Comparison of ENCODE assay signal across 16 cellular contexts in genomic region chr9:134175291-134175807, GRCh38. TPM values are rescaled to one million over a fixed set of nuclear protein-coding genes. Genes with fewer than 3 reads are reported as not detected.
A peak's percentile ranks its signal among the peaks of the same experiment; 100 is the strongest.
DNase-seq lines count a peak whose midpoint lies in the region; ATAC-seq and TF ChIP-seq lines count a peak whose summit lies in the region.
"Had no signal": no experiment of that assay in that cellular context is flagged by ENCODE, and none has a peak within 500 bp of the region (broad histone marks: within the 10 kb centered on the region; RNA-seq: fewer than 3 reads in every experiment).

No MANE protein-coding gene starts in this region.

- no peak overlapping the region for H3K27ac Mint-ChIP-seq in MCF 10A (ENCODE audit: low read depth, unreplicated experiment)
- H3K27ac Mint-ChIP-seq: type B pancreatic cell had no signal

- no peak overlapping the region for H3K9ac ChIP-seq in PC-3 (ENCODE audit: low read length)

- H3K4me1 ChIP-seq in breast epithelium (peaks cover 15 to 16% of the 10 kb centered on the region in 2 donors), PC-3 (ENCODE audit: insufficient read depth, low read length) (no peaks in the 10 kb centered on the region; the same call in 1 of the 2 replicates), transverse colon (peaks cover 0 to 34% (median 5%) of the 10 kb centered on the region in 4 donors)

- peak overlapping the region; percentile 49 for H3K4me2 ChIP-seq in PC-3 (ENCODE audit: low read length)

- WGBS in transverse colon (ENCODE audit: low coverage in 1 of 2), 2 donors: 57% methylated on average over 13 of the region's 20 CpGs; no CpG with 5 or more reads in 1 of the 2 donors

- H3K36me3 ChIP-seq in breast epithelium (no peaks in the 10 kb centered on the region), PC-3 (ENCODE audit: low read depth, low read length) (no peaks in the 10 kb centered on the region), transverse colon (no peaks in the 10 kb centered on the region)
- H3K36me3 ChIP-seq: adrenal gland had no signal

- H3K9me2 ChIP-seq in PC-3 (replicated peaks; ENCODE audit: low read length): no peaks in the 10 kb centered on the region

- peaks cover 7% of the 10 kb centered on the region for H3K4me1 Mint-ChIP-seq in MCF 10A (ENCODE audit: insufficient read depth, unreplicated experiment)

- ATAC-seq in PC-3 (peak; percentile 71), GM19452 (IDR thresholded peaks at IDR 0.05; ENCODE audit: unreplicated experiment) (no peak)

- H3K27me3 Mint-ChIP-seq in MCF 10A (ENCODE audit: insufficient read depth, unreplicated experiment): peaks cover 42% of the 10 kb centered on the region
- H3K27me3 Mint-ChIP-seq: type B pancreatic cell had no signal

- H3K9me3 ChIP-seq in breast epithelium: no peaks in the 10 kb centered on the region
- no peaks in the 10 kb centered on the region for H3K9me3 ChIP-seq in PC-3 (ENCODE audit: low read length)
- H3K9me3 ChIP-seq in transverse colon: no peaks in the 10 kb centered on the region
- H3K9me3 ChIP-seq: adrenal gland had no signal

- H3K27ac ChIP-seq in breast epithelium (no peak overlapping the region), PC-3 (ENCODE audit: low read length) (no peak overlapping the region), transverse colon (no peak overlapping the region)
- H3K27ac ChIP-seq: adrenal gland had no signal

- H4K20me1 ChIP-seq in PC-3 (ENCODE audit: low read length): no peaks in the 10 kb centered on the region

- H3K27me3 ChIP-seq in breast epithelium: peaks cover 0 to 15% of the 10 kb centered on the region in 2 donors
- peaks cover 6% of the 10 kb centered on the region for H3K27me3 ChIP-seq in PC-3 (ENCODE audit: low read length)
- peaks cover 35% of the 10 kb centered on the region for H3K27me3 ChIP-seq in transverse colon
- H3K27me3 ChIP-seq: adrenal gland had no signal

- in situ Hi-C loops in transverse colon (cut with MboI; ENCODE audit: low pct_ligation_motif_present in 1 of 4, low pct_unique_long_range_greater_than_20kb in 1 of 4, low sequenced_read_pairs in 3 of 4): loop anchor here in 2 of 4 donors (10.0 to 25.0 kb wide), 2 partner anchors 137 to 269 kb away; no protein-coding TSS in a partner anchor

- H3F3A ChIP-seq in PC-3 (ENCODE audit: low read length, unreplicated experiment): no peaks in the 10 kb centered on the region

- H3K4me3 ChIP-seq in breast epithelium (no peak overlapping the region), PC-3 (ENCODE audit: low read length) (no peak overlapping the region), transverse colon (no peak overlapping the region)
- H3K4me3 ChIP-seq: adrenal gland had no signal

- no peaks in the 10 kb centered on the region for H3K79me2 ChIP-seq in PC-3 (ENCODE audit: low read length)

- POLR2A ChIA-PET in MCF 10A (lab: Yijun Ruan, JAX): interaction anchor here (1.3 to 1.4 kb wide), 2 partner anchors 11 to 270 kb away, joined by 6 read pairs; partner anchors contain the start of gene RNU6ATAC
- POLR2A ChIA-PET in PC-3 (lab: Charles Lee; ENCODE audit: unreplicated experiment): interaction anchor here (0.6 kb wide), 1 partner anchor 254 kb away, joined by 10 read pairs; no protein-coding TSS in a partner anchor

- no TSS peak for BruUV-seq in MCF 10A (replicated peaks; lab: Mats Ljungman, UMichigan)
- no TSS peak for BruUV-seq in PC-3 (replicated peaks; lab: Mats Ljungman, UMichigan)

- CTCF ChIA-PET in MCF 10A (lab: Yijun Ruan, JAX) (interaction anchor here (0.5 to 1.3 kb wide), 4 partner anchors 153 to 1251 kb away, joined by 3 to 4 read pairs (median 4); no protein-coding TSS in a partner anchor), PC-3 (lab: Charles Lee) (interaction anchor here (0.9 kb wide), 1 partner anchor 268 kb away, joined by 3 read pairs; no protein-coding TSS in a partner anchor)

- no peaks in the 10 kb centered on the region for H3K9me3 Mint-ChIP-seq in MCF 10A (ENCODE audit: unreplicated experiment)
- H3K9me3 Mint-ChIP-seq: type B pancreatic cell had no signal

- H3K36me3 Mint-ChIP-seq in MCF 10A (ENCODE audit: insufficient read depth, unreplicated experiment): no peaks in the 10 kb centered on the region
- H3K36me3 Mint-ChIP-seq: type B pancreatic cell had no signal

- TF ChIP-seq EP300 in transverse colon (IDR thresholded peaks at IDR 0.05; ENCODE audit: low read depth): no peak

- no peak for TF ChIP-seq POLR2A in breast epithelium (IDR thresholded peaks at IDR 0.05)
- TF ChIP-seq POLR2A in transverse colon (IDR thresholded peaks at IDR 0.05): no peak

- TF ChIP-seq CTCF in MCF 10A (IDR thresholded peaks at IDR 0.05; ENCODE audit: unreplicated experiment): no peak
- TF ChIP-seq CTCF in breast epithelium (IDR thresholded peaks at IDR 0.05): no peak
- TF ChIP-seq CTCF in PC-3 (conservative IDR thresholded peaks at IDR 0.05; ENCODE audit: low read depth, low read length): no peak
- TF ChIP-seq CTCF in transverse colon (IDR thresholded peaks at IDR 0.05): no peak

- intact Hi-C loops in MCF 10A (cut with micrococcal nuclease): loop anchor here (5.0 to 10.0 kb wide), 2 partner anchors 152 to 469 kb away; partner anchors contain the start of genes COL5A1 and RXRA
- intact Hi-C loops in breast epithelium (cut with DNase I; ENCODE audit: low total_unique reads): no loop called here
- intact Hi-C loops in PC-3 (cut with micrococcal nuclease): no loop called here
- intact Hi-C loops in transverse colon (cut with DNase I; ENCODE audit: low total_unique reads): loop anchor here (10.0 kb wide), 1 partner anchor 149 kb away; the partner anchor contains the start of gene RXRA

- H3K4me3 Mint-ChIP-seq in MCF 10A (ENCODE audit: unreplicated experiment): no peak overlapping the region

- peak; percentile 45 for DNase-seq in MCF 10A (ENCODE audit: unreplicated experiment)
- no peak for DNase-seq in breast epithelium (ENCODE audit: low spot score in 2 of 2)
- DNase-seq in PC-3: peak; percentile 34
- peak; percentile 97 for DNase-seq in iPS-NIHi11 (ENCODE audit: low spot score)
- DNase-seq in transverse colon: peak; percentile 41
- no peak for DNase-seq in NCI-H1417 (lab: John Stamatoyannopoulos, UW)
- no peak for DNase-seq in epidermal melanocyte (ENCODE audit: insufficient read length, low spot score)
- DNase-seq: NCI-H1092, NCI-H446 had no signal

- H2AFZ ChIP-seq in PC-3 (ENCODE audit: low read length): no peak overlapping the region

RNA-seq across cellular contexts. Expression of gene RNU6ATAC, which starts 11.0 kb away (rescaled TPM):
- total RNA-seq in MCF 10A (2022): 21.0 and 53.3 TPM in 2 replicates
- not detected for total RNA-seq in breast epithelium
- total RNA-seq in PC-3 (2014; rRNA removed): not detected in 2 replicates
- total RNA-seq in transverse colon: not detected
- total RNA-seq: dermis microvascular lymphatic vessel endothelial cell, fibroblast of villous mesenchyme, omental fat pad, SK-MEL-5 had no signal

RNA-seq across cellular contexts. Expression of gene WDR5, which starts 39.5 kb away (rescaled TPM):
- total RNA-seq in MCF 10A (2022) (36.5 and 43.8 TPM in 2 replicates), breast epithelium (10 to 100 TPM; 16.0 to 17.7 (median 17.4) TPM), PC-3 (2014; rRNA removed) (29.1 and 35.7 TPM in 2 replicates), transverse colon (10 to 100 TPM in 3 of 4 donors, 1 to 10 TPM in 1; 8.2 to 95.7 (median 16.3) TPM)

Comparison
In these comparisons a context has a peak if more than half of its experiments do, and no peak if none do; other contexts are left out.
1. DNase-seq: peak in MCF 10A (single experiment), PC-3 (single experiment), iPS-NIHi11 (single experiment) and transverse colon (single experiment); none in breast epithelium (0 of 2), NCI-H1417 (0 of 3) and epidermal melanocyte (single experiment).
2. RNA of gene RNU6ATAC, which starts 11.0 kb away (total RNA-seq): 21.0 to 53.3 TPM in MCF 10A; not detected in breast epithelium, not detected in PC-3 and not detected in transverse colon; every median in the first group is over 10 times any median in the second.
3. intact Hi-C loops: an anchor here in MCF 10A (5.0 to 10.0 kb wide) and transverse colon (10.0 kb wide); none called in breast epithelium and PC-3.